In genomic region chr19:18479964-18480723, GRCh38 we compare ENCODE assay signal across 9 cellular contexts. TPM values are rescaled to one million over a fixed set of nuclear protein-coding genes. Genes with fewer than 3 reads are reported as not detected.
A peak's percentile ranks its signal among the peaks of the same experiment; 100 is the strongest.
DNase-seq lines count a peak whose midpoint lies in the region; ATAC-seq and TF ChIP-seq lines count a peak whose summit lies in the region.
"Had no signal": no experiment of that assay in that cellular context is flagged by ENCODE, and none has a peak within 500 bp of the region (broad histone marks: within the 10 kb centered on the region; RNA-seq: fewer than 3 reads in every experiment).

No MANE protein-coding gene starts in this region.

- POLR2A ChIA-PET in activated CD4-positive, alpha-beta memory T cell treated with anti-CD3 and anti-CD28 coated beads for 36 hours (lab: Charles Lee) = interaction anchor here (1.7 kb wide), 1 partner anchor 40 kb away, joined by 7 read pairs; no protein-coding TSS in a partner anchor

- H3K4me1 Mint-ChIP-seq in activated CD4-positive, alpha-beta memory T cell treated with anti-CD3 and anti-CD28 coated beads for 36 hours (ENCODE audit: low read depth) = peaks cover 91% of the 10 kb centered on the region

- TF ChIP-seq CTCF in cardiac muscle cell (IDR thresholded peaks at IDR 0.05; ENCODE audit: low read depth, low read length) = no peak

- H3K27me3 Mint-ChIP-seq in activated CD4-positive, alpha-beta memory T cell treated with anti-CD3 and anti-CD28 coated beads for 36 hours = no peaks in the 10 kb centered on the region
- H3K27me3 Mint-ChIP-seq: naive B cell had no signal

- H3K4me3 ChIP-seq in cardiac muscle cell (no peak overlapping the region), skin epidermis (no peak overlapping the region)

- no peak for ATAC-seq in GM19395 (IDR thresholded peaks at IDR 0.05; ENCODE audit: unreplicated experiment)

- CTCF ChIA-PET in activated CD4-positive, alpha-beta memory T cell treated with anti-CD3 and anti-CD28 coated beads for 36 hours (lab: Charles Lee) = interaction anchor here (1.0 to 2.7 kb wide), 6 partner anchors 10 to 109 kb away, joined by 3 to 8 read pairs (median 4); partner anchors contain the start of genes REX1BD and UBA52

- H3K4me3 Mint-ChIP-seq in activated CD4-positive, alpha-beta memory T cell treated with anti-CD3 and anti-CD28 coated beads for 36 hours = no peak overlapping the region

- H3K27me3 ChIP-seq in cardiac muscle cell = no peaks in the 10 kb centered on the region

- no peaks in the 10 kb centered on the region for H3K36me3 ChIP-seq in cardiac muscle cell

- intact Hi-C loops in activated CD4-positive, alpha-beta memory T cell treated with anti-CD3 and anti-CD28 coated beads for 36 hours (cut with micrococcal nuclease) = loop anchor here (1.0 to 10.0 kb wide), 4 partner anchors 16 to 365 kb away; partner anchors contain the start of gene ELL

- no peaks in the 10 kb centered on the region for H3K9me3 Mint-ChIP-seq in activated CD4-positive, alpha-beta memory T cell treated with anti-CD3 and anti-CD28 coated beads for 36 hours
- H3K9me3 Mint-ChIP-seq: naive B cell had no signal

- no peaks in the 10 kb centered on the region for H3K36me3 Mint-ChIP-seq in activated CD4-positive, alpha-beta memory T cell treated with anti-CD3 and anti-CD28 coated beads for 36 hours
- H3K36me3 Mint-ChIP-seq: naive B cell had no signal

- H3K9me3 ChIP-seq in cardiac muscle cell (ENCODE audit: low read depth) = no peaks in the 10 kb centered on the region

- peak in 2 of 3 experiments; percentile 13 to 60 for DNase-seq in NCI-H1417 (lab: John Stamatoyannopoulos, UW)
- no peak for DNase-seq in NCI-H1417 treated with DMSO at 0.1 percent for 48 hours (lab: John Stamatoyannopoulos, UW)
- DNase-seq in activated CD4-positive, alpha-beta memory T cell treated with anti-CD3 and anti-CD28 coated beads for 36 hours = peak; percentile 25
- peak in 1 of 2 donors; percentile 80 for DNase-seq in cardiac muscle cell (ENCODE audit: low read depth in 1 of 2, low spot score in 1 of 2)
- no peak for DNase-seq in NCI-H1436 (lab: John Stamatoyannopoulos, UW)
- no peak for DNase-seq in putamen (ENCODE audit: low spot score)
- DNase-seq: naive B cell had no signal

- H3K27ac ChIP-seq in cardiac muscle cell (peak overlapping the region; percentile 65), skin epidermis (peak overlapping the region; percentile 18 to 96 (median 80))

- H3K27ac Mint-ChIP-seq in activated CD4-positive, alpha-beta memory T cell treated with anti-CD3 and anti-CD28 coated beads for 36 hours = peak overlapping the region; percentile 96

- H3K4me1 ChIP-seq in cardiac muscle cell (ENCODE audit: low read depth) = peaks cover 7% of the 10 kb centered on the region

RNA-seq across cellular contexts. Expression of gene ELL, which starts 41.7 kb away (rescaled TPM):
- total RNA-seq in activated CD4-positive, alpha-beta memory T cell treated with anti-CD3 and anti-CD28 coated beads for 36 hours = 10 to 100 TPM; 24.7 to 29.7 TPM
- 19.4 and 20.7 TPM in 2 replicates for total RNA-seq in cardiac muscle cell
- 14.8 and 18.2 TPM in 2 replicates for polyA plus RNA-seq in cardiac muscle cell

RNA-seq across cellular contexts. Expression of gene ISYNA1, which starts 42.2 kb away (rescaled TPM):
- total RNA-seq in activated CD4-positive, alpha-beta memory T cell treated with anti-CD3 and anti-CD28 coated beads for 36 hours = 10 to 100 TPM; 19.3 to 20.0 TPM
- 218 and 298 TPM in 2 replicates for total RNA-seq in cardiac muscle cell
- 370 and 442 TPM in 2 replicates for polyA plus RNA-seq in cardiac muscle cell

Comparison
In these comparisons a context has a peak if more than half of its experiments do, and no peak if none do; other contexts are left out.
1. DNase-seq: peak in NCI-H1417 (2 of 3) and activated CD4-positive, alpha-beta memory T cell treated with anti-CD3 and anti-CD28 coated beads for 36 hours (single experiment); none in NCI-H1417 treated with DMSO at 0.1 percent for 48 hours (single experiment), NCI-H1436 (single experiment) and putamen (single experiment).
2. RNA of gene ISYNA1, which starts 42.2 kb away (total RNA-seq): 218 to 298 TPM in cardiac muscle cell; 19.3 to 20.0 TPM in activated CD4-positive, alpha-beta memory T cell treated with anti-CD3 and anti-CD28 coated beads for 36 hours; every median in the first group is over 10 times any median in the second.